Comparison of ENCODE assay signal across 27 cellular contexts in genomic region chr2:37301408-37301807, GRCh38. TPM values are rescaled to one million over a fixed set of nuclear protein-coding genes. Genes with fewer than 3 reads are reported as not detected.
A peak's percentile ranks its signal among the peaks of the same experiment; 100 is the strongest.
DNase-seq lines count a peak whose midpoint lies in the region; ATAC-seq and TF ChIP-seq lines count a peak whose summit lies in the region.
"Had no signal": no experiment of that assay in that cellular context is flagged by ENCODE, and none has a peak within 500 bp of the region (broad histone marks: within the 10 kb centered on the region; RNA-seq: fewer than 3 reads in every experiment).

No MANE protein-coding gene starts in this region.

- H3K4me1 Mint-ChIP-seq in stimulated activated naive CD8-positive, alpha-beta T cell treated with anti-CD3 and anti-CD28 coated beads, Interleukin-15, amount 100 ng/mL, for 72 hours, result peaks cover 37% of the 10 kb centered on the region
- H3K4me1 Mint-ChIP-seq in endodermal cell, result peaks cover 46% of the 10 kb centered on the region

- no peaks in the 10 kb centered on the region; the same call in 1 of the 2 replicates for H3K36me3 ChIP-seq in MG63
- peaks cover 56% of the 10 kb centered on the region for H3K36me3 ChIP-seq in endodermal cell (ENCODE audit: control insufficient read depth, insufficient read depth, low read length)
- no peaks in the 10 kb centered on the region for H3K36me3 ChIP-seq in heart right ventricle
- H3K36me3 ChIP-seq: vagina had no signal

- no peaks in the 10 kb centered on the region for H3K27me3 Mint-ChIP-seq in stimulated activated naive CD8-positive, alpha-beta T cell treated with anti-CD3 and anti-CD28 coated beads, Interleukin-15, amount 100 ng/mL, for 72 hours
- no peaks in the 10 kb centered on the region for H3K27me3 Mint-ChIP-seq in endodermal cell (ENCODE audit: insufficient read depth)
- H3K27me3 Mint-ChIP-seq: activated naive CD8-positive, alpha-beta T cell; memory B cell; naive B cell; T-helper 17 cell had no signal

- H3K36me3 Mint-ChIP-seq in endodermal cell (ENCODE audit: low read depth), result peaks cover 33% of the 10 kb centered on the region

- TF ChIP-seq CTCF in endodermal cell (conservative IDR thresholded peaks at IDR 0.05) (no peak), heart right ventricle (IDR thresholded peaks at IDR 0.05) (no peak)

- H3K9ac ChIP-seq in endodermal cell (ENCODE audit: extremely low read depth, low read length, poor library complexity, severe bottlenecking), result no peak overlapping the region

- H3K4me1 ChIP-seq in endodermal cell (ENCODE audit: control insufficient read depth, insufficient read depth, low read length) (peaks cover 17% of the 10 kb centered on the region), heart right ventricle (peaks cover 0 to 27% (median 15%) of the 10 kb centered on the region in 9 donors)

- peak; percentile 28 for ATAC-seq in stimulated activated naive CD8-positive, alpha-beta T cell treated with anti-CD3 and anti-CD28 coated beads, Interleukin-15, Interleukin-2, amounts not matched to agents 100 U/mL and 50 U/mL, for 24 hours
- ATAC-seq in stimulated activated naive CD8-positive, alpha-beta T cell treated with anti-CD3 and anti-CD28 coated beads, Interleukin-15, amount 100 ng/mL, for 72 hours, result no peak
- ATAC-seq in heart right ventricle, result no peak
- ATAC-seq: HepG2, left colon, T-helper 17 cell had no signal

- H3K9me3 ChIP-seq in MG63 (no peaks in the 10 kb centered on the region), endodermal cell (ENCODE audit: control insufficient read depth, low read length) (peaks cover 19% of the 10 kb centered on the region), heart right ventricle (no peaks in the 10 kb centered on the region)
- H3K9me3 ChIP-seq: vagina had no signal

- 80 to 84% methylated on average over 1 to 2 of the region's 2 CpGs for WGBS in endodermal cell (ENCODE audit: insufficient coverage in 1 of 2, insufficient read length in 1 of 2), 2 experiments
- WGBS in heart right ventricle, 2 donors, result 78 to 80% methylated on average over 2 of the region's 2 CpGs

- no peak overlapping the region for H3K27ac ChIP-seq in endodermal cell (ENCODE audit: low read depth, low read length)
- no peak overlapping the region for H3K27ac ChIP-seq in heart right ventricle
- H3K27ac ChIP-seq: C4-2B, HL-60, vagina had no signal

- no peak for DNase-seq in stimulated activated naive CD8-positive, alpha-beta T cell treated with anti-CD3 and anti-CD28 coated beads, Interleukin-15, Interleukin-2, amounts not matched to agents 100 U/mL and 50 U/mL, for 24 hours
- DNase-seq in stimulated activated naive CD8-positive, alpha-beta T cell treated with anti-CD3 and anti-CD28 coated beads, Interleukin-15, amount 100 ng/mL, for 72 hours, result no peak
- DNase-seq in MG63 (peak; percentile 37), endodermal cell (no peak), heart right ventricle (no peak), HK-2 (ENCODE audit: unreplicated experiment) (no peak), SHP77 treated with DMSO at 0.1 percent for 48 hours (lab: John Stamatoyannopoulos, UW) (no peak)
- no peak for DNase-seq in stimulated activated naive CD4-positive, alpha-beta T cell treated with Interleukin-2 at 50 U/mL for 16 hours (lab: John Stamatoyannopoulos, UW)
- DNase-seq: activated CD4-positive, alpha-beta T cell treated with anti-CD3 and anti-CD28 coated beads for 48 hours; aorta; central memory CD4-positive, alpha-beta T cell; DND-41; HCEC 1CT; left colon; naive B cell; NCI-H2081; NCI-H446 treated with DMSO at 0.1 percent for 48 hours; stimulated activated CD4-positive, alpha-beta T cell treated with anti-CD3 and anti-CD28 coated beads, Interleukin-2, amount 100 ng/mL, for 48 hours; stimulated activated naive CD4-positive, alpha-beta T cell; T-helper 17 cell had no signal

- no peak overlapping the region for H3K4me3 Mint-ChIP-seq in stimulated activated naive CD8-positive, alpha-beta T cell treated with anti-CD3 and anti-CD28 coated beads, Interleukin-15, amount 100 ng/mL, for 72 hours
- no peak overlapping the region for H3K4me3 Mint-ChIP-seq in endodermal cell
- H3K4me3 Mint-ChIP-seq: activated naive CD8-positive, alpha-beta T cell; activated T-helper 1 cell treated with anti-CD3 and anti-CD28 coated beads, Interleukin-12 subunit alpha, Interleukin-12 subunit beta, Interleukin-2, Interleukin-4 antibody, amounts not matched to agents 30 ng/mL and 10 ng/mL and 1 ng/mL, durations not matched to agents 14 hours and 24 hours and 36 hours; memory B cell; T-helper 17 cell had no signal

- H3K4me3 ChIP-seq in MG63 (no peak overlapping the region), endodermal cell (ENCODE audit: low read length) (no peak overlapping the region), heart right ventricle (no peak overlapping the region)
- H3K4me3 ChIP-seq: vagina had no signal

- H3K27ac Mint-ChIP-seq in stimulated activated naive CD8-positive, alpha-beta T cell treated with anti-CD3 and anti-CD28 coated beads, Interleukin-15, amount 100 ng/mL, for 72 hours, result no peak overlapping the region
- peak overlapping the region; percentile 82 for H3K27ac Mint-ChIP-seq in endodermal cell
- H3K27ac Mint-ChIP-seq: activated naive CD8-positive, alpha-beta T cell; activated T-helper 1 cell treated with anti-CD3 and anti-CD28 coated beads, Interleukin-12 subunit alpha, Interleukin-12 subunit beta, Interleukin-2, Interleukin-4 antibody, amounts not matched to agents 30 ng/mL and 10 ng/mL and 1 ng/mL, durations not matched to agents 14 hours and 24 hours and 36 hours; memory B cell; T-helper 17 cell had no signal

- intact Hi-C loops in heart right ventricle (cut with DNase I), result no loop called here

- no peaks in the 10 kb centered on the region for H3K9me3 Mint-ChIP-seq in stimulated activated naive CD8-positive, alpha-beta T cell treated with anti-CD3 and anti-CD28 coated beads, Interleukin-15, amount 100 ng/mL, for 72 hours
- no peaks in the 10 kb centered on the region for H3K9me3 Mint-ChIP-seq in endodermal cell
- H3K9me3 Mint-ChIP-seq: activated T-helper 1 cell treated with anti-CD3 and anti-CD28 coated beads, Interleukin-12 subunit alpha, Interleukin-12 subunit beta, Interleukin-2, Interleukin-4 antibody, amounts not matched to agents 30 ng/mL and 10 ng/mL and 1 ng/mL, durations not matched to agents 14 hours and 24 hours and 36 hours; memory B cell had no signal

- H3K27me3 ChIP-seq in MG63 (no peaks in the 10 kb centered on the region), endodermal cell (ENCODE audit: control insufficient read depth, insufficient read depth, low read length, poor library complexity, severe bottlenecking) (no peaks in the 10 kb centered on the region), heart right ventricle (no peaks in the 10 kb centered on the region)
- H3K27me3 ChIP-seq: vagina had no signal

RNA-seq across cellular contexts. Expression of gene PRKD3, which starts 23.2 kb away (rescaled TPM):
- total RNA-seq in MG63 (2014; rRNA removed; shearing (Covaris generic); ENCODE audit: low replicate concordance), result 27.8 and 52.4 TPM in 2 replicates
- total RNA-seq in endodermal cell (10 to 100 TPM; 94.4 to 95.0 TPM), heart right ventricle (10 to 100 TPM in 9 of 10 donors, 1 to 10 TPM in 1; 9.3 to 21.6 (median 13.2) TPM)
- 47.6 TPM for polyA plus RNA-seq in endodermal cell (2013, experiment 1 of 2)
- polyA plus RNA-seq in endodermal cell (2013, experiment 2 of 2), result 53.5 TPM
- polyA plus RNA-seq in heart right ventricle, result 1 to 10 TPM; 4.4 to 7.0 TPM

RNA-seq across cellular contexts. Expression of gene QPCT, which starts 43.0 kb away (rescaled TPM):
- total RNA-seq in MG63 (2014; rRNA removed; shearing (Covaris generic); ENCODE audit: low replicate concordance), result 0.59 and 3.4 TPM in 2 replicates
- total RNA-seq in endodermal cell, result 10 to 100 TPM; 15.9 to 17.7 TPM
- 12.5 TPM for polyA plus RNA-seq in endodermal cell (2013, experiment 1 of 2)
- 11.6 TPM for polyA plus RNA-seq in endodermal cell (2013, experiment 2 of 2)
- 1 to 10 TPM in 8 of 10 donors, under 1 TPM in 2; 0.54 to 8.1 (median 2.4) TPM for total RNA-seq in heart right ventricle
- 1 to 10 TPM in 1 of 2 donors, under 1 TPM in 1; 0.95 to 3.5 TPM for polyA plus RNA-seq in heart right ventricle
